ENCODE assay signal across 27 cellular contexts in the genomic region with DNA sequence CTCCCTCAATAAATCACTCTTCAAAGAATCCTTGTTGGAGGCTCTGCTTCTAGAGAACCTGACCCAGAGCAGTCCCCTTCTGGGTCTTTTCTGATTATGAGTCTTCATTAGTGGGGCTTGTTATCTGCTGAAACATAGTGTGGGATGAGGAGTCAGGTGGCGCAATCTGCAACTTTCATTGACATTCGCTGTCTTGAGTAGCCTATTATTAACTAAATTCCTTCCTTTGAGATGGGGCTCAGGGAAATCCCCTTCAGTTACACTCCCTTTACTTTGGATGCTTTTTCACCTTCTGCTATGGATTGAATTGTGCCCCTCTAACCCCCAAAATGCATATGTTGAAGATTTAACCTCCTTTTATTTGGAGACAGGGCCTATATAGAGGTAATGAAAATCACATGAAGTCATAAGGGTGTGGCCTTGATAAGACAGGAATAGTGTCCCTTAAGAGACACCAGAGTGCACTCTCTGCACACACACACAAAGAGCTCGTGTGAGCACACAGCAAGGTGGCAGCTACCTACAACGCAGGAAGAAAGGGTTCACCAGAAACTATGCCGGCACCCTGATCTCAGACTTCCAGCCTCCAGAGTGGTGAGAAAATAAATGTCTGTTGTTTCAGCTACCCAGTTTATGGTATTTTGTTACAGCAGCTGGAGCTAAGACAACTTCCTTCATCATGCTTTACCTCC. TPM values are rescaled to one million over a fixed set of nuclear protein-coding genes. Genes with fewer than 3 reads are reported as not detected.
DNase-seq lines count a peak whose midpoint lies in the region; ATAC-seq, FAIRE-seq and TF ChIP-seq lines count a peak whose summit lies in the region.
"Had no signal": no experiment of that assay in that cellular context is flagged by ENCODE, and none has a peak within 500 bp of the region (broad histone marks: within the 10 kb centered on the region; RNA-seq: fewer than 3 reads in every experiment).

No MANE protein-coding gene starts in this region.

- CTCF ChIA-PET in Caco-2 (lab: Charles Lee), result interaction anchor here (0.7 to 2.3 kb wide), 3 partner anchors 32 to 46 kb away, joined by 4 to 8 read pairs (median 5); a partner anchor contains a TSS
- CTCF ChIA-PET in K562 (lab: Yijun Ruan, JAX; ENCODE audit: low intra/inter-chr PET ratio), result interaction anchor here (0.6 to 3.1 kb wide), 3 partner anchors 35 to 727 kb away, joined by 3 to 18 read pairs (median 14); no protein-coding TSS in a partner anchor

- H3K4me1 Mint-ChIP-seq in Caco-2 (ENCODE audit: low read depth, unreplicated experiment), result peaks cover 25% of the 10 kb centered on the region
- peaks cover 40% of the 10 kb centered on the region for H3K4me1 Mint-ChIP-seq in mesothelial cell of epicardium
- H3K4me1 Mint-ChIP-seq: activated B cell treated with CpG ODN at 0.5 μM for 24 hours had no signal

- H3K79me2 ChIP-seq in K562 (ENCODE audit: control insufficient read depth, insufficient read depth, low read length), result no peaks in the 10 kb centered on the region

- H3K9me3 ChIP-seq in Caco-2 (no peaks in the 10 kb centered on the region), HUES48 (ENCODE audit: control insufficient read depth, insufficient read depth, low read length) (no peaks in the 10 kb centered on the region), K562 (replicated peaks; ENCODE audit: control insufficient read depth, insufficient read depth, low read depth, low read length) (no peaks in the 10 kb centered on the region)
- H3K9me3 ChIP-seq: gastroesophageal sphincter, psoas muscle, SK-N-SH, tibial nerve had no signal

- no peak overlapping the region for H3K9ac ChIP-seq in HUES48 (ENCODE audit: low read depth, low read length)
- H3K9ac ChIP-seq in K562 (ENCODE audit: insufficient read depth in 1 of 2, low read depth in 2 of 2, low read length in 2 of 2), result no peak overlapping the region; a peak in 1 of 4 replicates
- H3K9ac ChIP-seq: SK-N-SH had no signal

- H3K36me3 Mint-ChIP-seq in Caco-2 (ENCODE audit: insufficient read depth, unreplicated experiment), result peaks cover 9% of the 10 kb centered on the region
- peaks cover 14% of the 10 kb centered on the region for H3K36me3 Mint-ChIP-seq in mesothelial cell of epicardium

- H3K4me2 ChIP-seq in K562 (ENCODE audit: insufficient read depth, low read length), result no peak overlapping the region
- H3K4me2 ChIP-seq: SK-N-SH had no signal

- ATAC-seq in K562, result peak; percentile 77
- ATAC-seq in GM19467 (IDR thresholded peaks at IDR 0.05; ENCODE audit: unreplicated experiment), result no peak
- no peak for ATAC-seq in omental fat pad (ENCODE audit: low FRiP score)
- ATAC-seq: esophagus mucosa, gastroesophageal sphincter, left lobe of liver, psoas muscle had no signal

- no peak for TF ChIP-seq EP300 in K562 (IDR thresholded peaks at IDR 0.05; ENCODE audit: low read length)

- no peak overlapping the region for H3K4me3 Mint-ChIP-seq in Caco-2 (ENCODE audit: unreplicated experiment)
- no peak overlapping the region for H3K4me3 Mint-ChIP-seq in mesothelial cell of epicardium
- H3K4me3 Mint-ChIP-seq: activated B cell treated with CpG ODN at 0.5 μM for 24 hours; activated CD4-positive, alpha-beta memory T cell treated with anti-CD3 and anti-CD28 coated beads, Interleukin-2, amount 10 ng/mL, durations not matched to agents 7 days and 5 days had no signal

- 0 out of 2 replicates have a peak, but pooled peaks cover 4% of the 10 kb centered on the region for H4K20me1 ChIP-seq in K562 (replicated peaks; ENCODE audit: control insufficient read depth, insufficient read depth, low read length)

- no peaks in the 10 kb centered on the region for H3K36me3 ChIP-seq in Caco-2 (ENCODE audit: control insufficient read depth, insufficient read depth, low read length)
- no peaks in the 10 kb centered on the region for H3K36me3 ChIP-seq in HUES48 (ENCODE audit: control insufficient read depth, insufficient read depth, low read length)
- H3K36me3 ChIP-seq in K562 (ENCODE audit: control insufficient read depth, insufficient read depth, low read length), result peaks cover 38% of the 10 kb centered on the region; the same call in 2 of the 3 replicates

- POLR2A ChIA-PET in Caco-2 (lab: Charles Lee), result interaction anchor here (0.9 kb wide), 1 partner anchor 32 kb away, joined by 4 read pairs; a partner anchor contains a TSS
- POLR2A ChIA-PET in K562 (lab: Yijun Ruan, JAX), result interaction anchor here (0.8 to 2.8 kb wide), 5 partner anchors 10 to 28 kb away, joined by 3 to 11 read pairs (median 3); no protein-coding TSS in a partner anchor

- H3K27ac Mint-ChIP-seq in Caco-2 (ENCODE audit: unreplicated experiment) (peak overlapping the region; percentile 46), mesothelial cell of epicardium (peak overlapping the region; percentile 84)
- H3K27ac Mint-ChIP-seq: activated B cell treated with CpG ODN at 0.5 μM for 24 hours; activated CD4-positive, alpha-beta memory T cell treated with anti-CD3 and anti-CD28 coated beads, Interleukin-2, amount 10 ng/mL, durations not matched to agents 7 days and 5 days had no signal

- FAIRE-seq in K562 (lab: Jason Lieb, UNC), result no peak
- FAIRE-seq in GM12892 (lab: Jason Lieb, UNC), result no peak

- BruUV-seq in Caco-2 (replicated peaks; lab: Mats Ljungman, UMichigan) (no TSS peak), K562 (replicated peaks; lab: Mats Ljungman, UMichigan) (no TSS peak)

- DNase-seq in Caco-2, result no peak
- DNase-seq in K562 (ENCODE audit: extremely low read depth in 1 of 4, low spot score in 3 of 4), result no peak
- no peak for DNase-seq in mesothelial cell of epicardium (ENCODE audit: low spot score in 2 of 2, unreplicated experiment in 2 of 2)
- DNase-seq in AML-193 (lab: John Stamatoyannopoulos, UW), result no peak
- no peak for DNase-seq in omental fat pad (ENCODE audit: low spot score)
- no peak for DNase-seq in GM12892 (ENCODE audit: insufficient read length)
- DNase-seq: activated B cell treated with CpG ODN at 0.5 μM for 24 hours; activated CD4-positive, alpha-beta memory T cell treated with anti-CD3 and anti-CD28 coated beads, Interleukin-2, amount 10 ng/mL, durations not matched to agents 7 days and 5 days; activated naive CD4-positive, alpha-beta T cell treated with Interleukin-2 at 50 U/mL for 16 hours; aorta; central memory CD4-positive, alpha-beta T cell; NCI-H146; NCI-H446; psoas muscle; SK-N-SH; stimulated activated CD4-positive, alpha-beta T cell treated with anti-CD3 and anti-CD28 coated beads, Interleukin-2, amount 100 ng/mL, for 24 hours; stimulated activated naive CD4-positive, alpha-beta T cell treated with Interleukin-2 at 50 U/mL for 16 hours had no signal

- WGBS in K562 (ENCODE audit: insufficient coverage, low coverage, missing lambda C conversion rate), result 65% methylated on average over 5 of the region's 5 CpGs

- H3K27me3 ChIP-seq in Caco-2 (replicated peaks; ENCODE audit: control insufficient read depth, insufficient read depth, low read length) (no peaks in the 10 kb centered on the region), HUES48 (ENCODE audit: control insufficient read depth, insufficient read depth, low read length) (no peaks in the 10 kb centered on the region), K562 (ENCODE audit: control insufficient read depth in 2 of 2, insufficient read depth in 2 of 2, low read length in 2 of 2) (no peaks in the 10 kb centered on the region)
- H3K27me3 ChIP-seq: gastroesophageal sphincter, tibial nerve had no signal

- H3K4me1 ChIP-seq in Caco-2, result peaks cover 41% of the 10 kb centered on the region
- H3K4me1 ChIP-seq in HUES48 (ENCODE audit: control insufficient read depth, insufficient read depth, low read length), result peaks cover 25% of the 10 kb centered on the region
- no peaks in the 10 kb centered on the region; a peak in 1 of 5 replicates for H3K4me1 ChIP-seq in K562 (replicated peaks in 1 of 2; ENCODE audit: control insufficient read depth in 2 of 2, insufficient read depth in 2 of 2, low read length in 2 of 2)
- H3K4me1 ChIP-seq: gastroesophageal sphincter, psoas muscle, tibial nerve had no signal

- no peaks in the 10 kb centered on the region for H3K9me3 Mint-ChIP-seq in Caco-2 (ENCODE audit: unreplicated experiment)
- no peaks in the 10 kb centered on the region for H3K9me3 Mint-ChIP-seq in mesothelial cell of epicardium
- H3K9me3 Mint-ChIP-seq: activated B cell treated with CpG ODN at 0.5 μM for 24 hours; activated CD4-positive, alpha-beta memory T cell treated with anti-CD3 and anti-CD28 coated beads, Interleukin-2, amount 10 ng/mL, durations not matched to agents 7 days and 5 days had no signal

- TF ChIP-seq CTCF in Caco-2 (IDR thresholded peaks at IDR 0.05; ENCODE audit: insufficient read depth in 1 of 2, low read depth in 1 of 2, low read length in 1 of 2, severe bottlenecking in 1 of 2, unreplicated experiment in 1 of 2) (no peak), K562 (IDR thresholded peaks at IDR 0.05 in 2 of 3, conservative IDR thresholded peaks at IDR 0.05 in 1 of 3; ENCODE audit: insufficient read depth in 2 of 3, low read depth in 1 of 3, low read length in 3 of 3) (peak; percentile 28 to 49 (median 49); a peak in 4 of 6 replicates), mesothelial cell of epicardium (IDR thresholded peaks at IDR 0.05; ENCODE audit: unreplicated experiment) (no peak), omental fat pad (IDR thresholded peaks at IDR 0.05) (no peak)

- TF ChIP-seq POLR2A in K562 (conservative IDR thresholded peaks at IDR 0.05) (no peak), GM12892 (IDR thresholded peaks at IDR 0.05; ENCODE audit: low read depth, low read length) (no peak)

- H3K27ac ChIP-seq in HUES48 (ENCODE audit: low read depth, low read length) (peak overlapping the region; percentile 56), K562 (ENCODE audit: extremely low read depth, low read depth, low read length) (no peak overlapping the region)
- H3K27ac ChIP-seq: gastroesophageal sphincter, HL-60, psoas muscle, skin epidermis, tibial nerve had no signal

- H3K27me3 Mint-ChIP-seq in Caco-2 (ENCODE audit: insufficient read depth, unreplicated experiment) (no peaks in the 10 kb centered on the region), mesothelial cell of epicardium (ENCODE audit: low read depth) (no peaks in the 10 kb centered on the region)
- H3K27me3 Mint-ChIP-seq: activated B cell treated with CpG ODN at 0.5 μM for 24 hours; activated CD4-positive, alpha-beta memory T cell treated with anti-CD3 and anti-CD28 coated beads, Interleukin-2, amount 10 ng/mL, durations not matched to agents 7 days and 5 days had no signal

- peaks cover 6% of the 10 kb centered on the region for H3K9me1 ChIP-seq in K562 (ENCODE audit: control insufficient read depth, insufficient read depth, low read length)

- H3K4me3 ChIP-seq in Caco-2 (ENCODE audit: low read depth, low read length) (no peak overlapping the region), HUES48 (ENCODE audit: low read depth, low read length) (no peak overlapping the region), K562 (no peak overlapping the region)
- H3K4me3 ChIP-seq: gastroesophageal sphincter, psoas muscle, skin epidermis, tibial nerve had no signal

- in situ Hi-C loops in K562 (cut with MboI), result no loop called here

- intact Hi-C loops in Caco-2 (cut with micrococcal nuclease; ENCODE audit: unreplicated experiment) (loop anchor here (2.0 kb wide), 1 partner anchor 35 kb away; no protein-coding TSS in a partner anchor), K562 (cut with micrococcal nuclease) (no loop called here)

- no peak overlapping the region for H2AFZ ChIP-seq in K562 (ENCODE audit: low read depth, low read length)

- peak; percentile 27 to 52; a peak in 3 of 4 replicates for TF ChIP-seq RAD21 in K562 (CRISPR knock-in tag; conservative IDR thresholded peaks at IDR 0.05 in 1 of 2, IDR thresholded peaks at IDR 0.05 in 1 of 2)

RNA-seq across cellular contexts. Expression of a gene that starts 19.5 kb away (rescaled TPM):
- total RNA-seq in Caco-2 (2022), result 6.8 and 7.1 TPM in 2 replicates
- total RNA-seq in K562 (2011; cell fraction: chromatin; rRNA removed; ENCODE audit: low replicate concordance), result not detected in 2 replicates
- not detected in 2 replicates for total RNA-seq in K562 (2011; cell fraction: nucleolus; rRNA removed)
- total RNA-seq in K562 (2011; cell fraction: nucleoplasm; rRNA removed), result not detected in 2 replicates
- total RNA-seq in K562 (2014; rRNA removed), result not detected in 2 replicates
- not detected in 2 replicates for total RNA-seq in K562 (2014; rRNA removed; fragmentation: Illumina TruSeq; extraction: Trizol)
- not detected in 2 replicates for total RNA-seq in K562 (2015; rRNA removed; fragmentation: Illumina TruSeq; extraction: Trizol)
- total RNA-seq in K562 (2021), result not detected in 2 replicates
- not detected in 2 replicates for polyA plus RNA-seq in K562 (2011; rRNA removed)
- not detected in 2 replicates for polyA plus RNA-seq in K562 (2011; cell fraction: cytosol; rRNA removed)
- not detected in 2 replicates for polyA plus RNA-seq in K562 (2011; cell fraction: nucleus; rRNA removed)
- polyA plus RNA-seq in K562 (2012), result 0.07 TPM in 1 of 2 replicates, not detected in the other
- polyA plus RNA-seq in K562 (2014; fragmentation: Illumina TruSeq; extraction: Trizol), result not detected in 2 replicates
- polyA plus RNA-seq in K562 (2014; fragmentation: Nextera tagmentation; extraction: Ambion mirVana), result not detected
- polyA plus RNA-seq in K562 (2014; rRNA removed), result not detected in 2 replicates
- not detected in 2 replicates for polyA minus RNA-seq in K562 (2011; rRNA and poly(A)+ RNA removed)
- polyA minus RNA-seq in K562 (2011; cell fraction: cytosol; rRNA and poly(A)+ RNA removed), result not detected in 2 replicates
- 0.78 TPM in 1 of 2 replicates, not detected in the other for polyA minus RNA-seq in K562 (2011; cell fraction: nucleus; rRNA and poly(A)+ RNA removed)
- not detected in 3 replicates for total RNA-seq in mesothelial cell of epicardium
- not detected for total RNA-seq in omental fat pad
- 0.15 TPM for polyA plus RNA-seq in GM12892 (2012; ENCODE audit: missing spikeins)
- total RNA-seq: activated B cell treated with CpG ODN at 0.5 μM for 24 hours; activated CD4-positive, alpha-beta memory T cell treated with anti-CD3 and anti-CD28 coated beads, Interleukin-2, amount 10 ng/mL, durations not matched to agents 7 days and 5 days; aorta; esophagus mucosa; gastroesophageal sphincter; psoas muscle; RPMI7951; tibial nerve had no signal
- polyA plus RNA-seq: aorta, neural cell, psoas muscle, SK-N-SH had no signal

RNA-seq across cellular contexts. Expression of a gene that starts 23.9 kb away (rescaled TPM):
- total RNA-seq in Caco-2 (2022), result 16.6 and 17.2 TPM in 2 replicates
- total RNA-seq in K562 (2011; cell fraction: chromatin; rRNA removed; ENCODE audit: low replicate concordance), result 23.9 and 24.2 TPM in 2 replicates
- total RNA-seq in K562 (2011; cell fraction: nucleolus; rRNA removed), result 24.2 and 25.8 TPM in 2 replicates
- 26.2 and 36.1 TPM in 2 replicates for total RNA-seq in K562 (2011; cell fraction: nucleoplasm; rRNA removed)
- total RNA-seq in K562 (2014; rRNA removed), result 17.8 and 23.8 TPM in 2 replicates
- total RNA-seq in K562 (2014; rRNA removed; fragmentation: Illumina TruSeq; extraction: Trizol), result 21.6 and 23.9 TPM in 2 replicates
- total RNA-seq in K562 (2015; rRNA removed; fragmentation: Illumina TruSeq; extraction: Trizol), result 17.9 and 19.6 TPM in 2 replicates
- 15.3 and 15.5 TPM in 2 replicates for total RNA-seq in K562 (2021)
- 35.6 and 37.5 TPM in 2 replicates for polyA plus RNA-seq in K562 (2011; rRNA removed)
- polyA plus RNA-seq in K562 (2011; cell fraction: cytosol; rRNA removed), result 27.6 and 37.8 TPM in 2 replicates
- 19.0 and 21.7 TPM in 2 replicates for polyA plus RNA-seq in K562 (2011; cell fraction: nucleus; rRNA removed)
- polyA plus RNA-seq in K562 (2012), result 17.0 and 25.2 TPM in 2 replicates
- polyA plus RNA-seq in K562 (2014; fragmentation: Illumina TruSeq; extraction: Trizol), result 25.0 and 27.3 TPM in 2 replicates
- polyA plus RNA-seq in K562 (2014; fragmentation: Nextera tagmentation; extraction: Ambion mirVana), result 10 to 100 TPM; 11.5 to 15.2 TPM
- 19.2 and 21.3 TPM in 2 replicates for polyA plus RNA-seq in K562 (2014; rRNA removed)
- polyA minus RNA-seq in K562 (2011; rRNA and poly(A)+ RNA removed), result 27.7 and 28.8 TPM in 2 replicates
- polyA minus RNA-seq in K562 (2011; cell fraction: cytosol; rRNA and poly(A)+ RNA removed), result 8.5 and 12.5 TPM in 2 replicates
- polyA minus RNA-seq in K562 (2011; cell fraction: nucleus; rRNA and poly(A)+ RNA removed), result 4.6 and 7.3 TPM in 2 replicates
- total RNA-seq in mesothelial cell of epicardium, result 29.1 to 30.9 TPM (median 30.2 TPM) in 3 replicates
- total RNA-seq in omental fat pad, result 10 to 100 TPM; 14.8 to 29.4 (median 21.0) TPM
- polyA plus RNA-seq in GM12892 (2012; ENCODE audit: missing spikeins), result 12.6 TPM

RNA-seq across cellular contexts. Expression of a gene that starts 32.0 kb away (rescaled TPM):
- total RNA-seq in Caco-2 (2022) (31.7 and 35.1 TPM in 2 replicates), K562 (2014; rRNA removed) (167 and 181 TPM in 2 replicates), K562 (2014; rRNA removed; fragmentation: Illumina TruSeq; extraction: Trizol) (147 and 167 TPM in 2 replicates), K562 (2015; rRNA removed; fragmentation: Illumina TruSeq; extraction: Trizol) (189 and 209 TPM in 2 replicates), K562 (2021) (93.6 and 94.4 TPM in 2 replicates), mesothelial cell of epicardium (36.8 to 38.2 TPM (median 37.0 TPM) in 3 replicates), omental fat pad (10 to 100 TPM; 11.6 to 24.6 (median 15.5) TPM)
- 66.3 and 178 TPM in 2 replicates for total RNA-seq in K562 (2011; cell fraction: chromatin; rRNA removed; ENCODE audit: low replicate concordance)
- total RNA-seq in K562 (2011; cell fraction: nucleolus; rRNA removed), result 42.0 and 52.9 TPM in 2 replicates
- 98.8 and 143 TPM in 2 replicates for total RNA-seq in K562 (2011; cell fraction: nucleoplasm; rRNA removed)
- polyA plus RNA-seq in K562 (2011; rRNA removed) (110 and 150 TPM in 2 replicates), K562 (2014; fragmentation: Illumina TruSeq; extraction: Trizol) (153 and 157 TPM in 2 replicates), K562 (2014; fragmentation: Nextera tagmentation; extraction: Ambion mirVana) (100 to 1,000 TPM; 168 to 178 TPM), K562 (2014; rRNA removed) (202 and 206 TPM in 2 replicates)
- 16.5 and 38.3 TPM in 2 replicates for polyA plus RNA-seq in K562 (2011; cell fraction: cytosol; rRNA removed)
- polyA plus RNA-seq in K562 (2011; cell fraction: nucleus; rRNA removed), result 68.4 and 110 TPM in 2 replicates
- polyA plus RNA-seq in K562 (2012), result 81.2 and 153 TPM in 2 replicates
- polyA minus RNA-seq in K562 (2011; rRNA and poly(A)+ RNA removed), result 39.2 and 55.5 TPM in 2 replicates
- polyA minus RNA-seq in K562 (2011; cell fraction: cytosol; rRNA and poly(A)+ RNA removed), result 14.8 and 15.3 TPM in 2 replicates
- polyA minus RNA-seq in K562 (2011; cell fraction: nucleus; rRNA and poly(A)+ RNA removed), result 39.7 and 75.0 TPM in 2 replicates
- polyA plus RNA-seq in GM12892 (2012; ENCODE audit: missing spikeins), result 92.9 TPM

RNA-seq across cellular contexts. Expression of a gene that starts 32.7 kb away (rescaled TPM):
- total RNA-seq in Caco-2 (2022) (38.1 and 38.9 TPM in 2 replicates), K562 (2014; rRNA removed) (26.0 and 26.2 TPM in 2 replicates), K562 (2014; rRNA removed; fragmentation: Illumina TruSeq; extraction: Trizol) (39.0 and 45.4 TPM in 2 replicates), K562 (2015; rRNA removed; fragmentation: Illumina TruSeq; extraction: Trizol) (35.0 and 35.5 TPM in 2 replicates), K562 (2021) (40.1 and 42.7 TPM in 2 replicates), mesothelial cell of epicardium (42.1 to 43.4 TPM (median 43.2 TPM) in 3 replicates), omental fat pad (10 to 100 TPM; 12.6 to 22.8 (median 16.7) TPM)
- total RNA-seq in K562 (2011; cell fraction: chromatin; rRNA removed; ENCODE audit: low replicate concordance), result 17.8 and 28.0 TPM in 2 replicates
- 12.8 and 13.8 TPM in 2 replicates for total RNA-seq in K562 (2011; cell fraction: nucleolus; rRNA removed)
- 15.5 and 17.3 TPM in 2 replicates for total RNA-seq in K562 (2011; cell fraction: nucleoplasm; rRNA removed)
- polyA plus RNA-seq in K562 (2011; rRNA removed) (51.9 and 64.1 TPM in 2 replicates), K562 (2014; fragmentation: Illumina TruSeq; extraction: Trizol) (42.0 and 42.9 TPM in 2 replicates), K562 (2014; fragmentation: Nextera tagmentation; extraction: Ambion mirVana) (10 to 100 TPM; 17.3 to 19.1 TPM), K562 (2014; rRNA removed) (33.6 and 35.2 TPM in 2 replicates)
- 28.3 and 36.7 TPM in 2 replicates for polyA plus RNA-seq in K562 (2011; cell fraction: cytosol; rRNA removed)
- 17.0 and 23.4 TPM in 2 replicates for polyA plus RNA-seq in K562 (2011; cell fraction: nucleus; rRNA removed)
- polyA plus RNA-seq in K562 (2012), result 39.1 and 44.1 TPM in 2 replicates
- polyA minus RNA-seq in K562 (2011; rRNA and poly(A)+ RNA removed), result 39.8 and 45.6 TPM in 2 replicates
- polyA minus RNA-seq in K562 (2011; cell fraction: cytosol; rRNA and poly(A)+ RNA removed), result 24.0 and 25.1 TPM in 2 replicates
- polyA minus RNA-seq in K562 (2011; cell fraction: nucleus; rRNA and poly(A)+ RNA removed), result 5.8 and 14.1 TPM in 2 replicates
- 26.8 TPM for polyA plus RNA-seq in GM12892 (2012; ENCODE audit: missing spikeins)

Comparison
In these comparisons a context has a peak if more than half of its experiments do, and no peak if none do; other contexts are left out.
1. CTCF ChIP-seq: peak in K562 (3 of 3); none in Caco-2 (0 of 2), mesothelial cell of epicardium (single experiment) and omental fat pad (0 of 3).